In the genomic region with DNA sequence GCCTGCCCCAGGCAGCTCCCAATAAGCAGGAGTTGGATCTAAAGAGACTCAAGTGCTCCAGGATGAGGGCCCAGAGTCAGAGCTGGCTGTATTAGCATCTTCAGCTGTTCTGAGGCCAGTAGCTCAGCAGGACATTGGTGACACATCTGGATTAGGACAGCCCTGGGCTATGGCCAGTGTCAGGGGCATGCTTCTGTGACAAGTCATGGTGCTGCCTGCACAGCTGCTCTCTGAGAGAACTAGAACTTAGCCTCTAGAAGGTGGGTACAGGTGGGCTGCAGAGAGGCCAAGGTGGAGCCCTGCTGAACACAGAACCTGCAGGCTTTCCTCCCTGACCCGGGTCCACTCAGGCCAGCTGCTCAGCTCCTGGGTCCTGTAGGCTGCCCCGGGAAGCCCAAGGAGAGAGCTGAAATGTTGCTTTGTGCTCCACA, we compare ENCODE assay signal across 20 cellular contexts.
"Had no signal": no experiment of that assay in that cellular context is flagged by ENCODE, and none has a peak within 500 bp of the region (broad histone marks: within the 10 kb centered on the region; RNA-seq: fewer than 3 reads in every experiment).

No MANE protein-coding gene starts in this region.

- H3K27me3 Mint-ChIP-seq: naive B cell had no signal

- H3K27ac ChIP-seq: coronary artery, esophagus muscularis mucosa, gastroesophageal sphincter, ovary, right atrium auricular region, thoracic aorta, transverse colon, uterus had no signal

- H3K4me3 Mint-ChIP-seq: stimulated activated naive CD8-positive, alpha-beta T cell treated with anti-CD3 and anti-CD28 coated beads, Interleukin-15, Interleukin-2, amounts not matched to agents 100 ng/mL and 50 ng/mL, for 24 hours had no signal

- H3K9me3 ChIP-seq: ovary, right atrium auricular region, thoracic aorta, transverse colon, uterus had no signal

- H3K27ac Mint-ChIP-seq: naive B cell; stimulated activated naive CD8-positive, alpha-beta T cell treated with anti-CD3 and anti-CD28 coated beads, Interleukin-15, Interleukin-2, amounts not matched to agents 100 ng/mL and 50 ng/mL, for 24 hours had no signal

- H3K4me1 Mint-ChIP-seq: naive B cell had no signal

- H3K4me3 ChIP-seq: coronary artery, esophagus muscularis mucosa, gastroesophageal sphincter, lung, ovary, right atrium auricular region, thoracic aorta, transverse colon, uterus had no signal

- DNase-seq: central memory CD4-positive, alpha-beta T cell; effector CD8-positive, alpha-beta T cell; foreskin fibroblast; glutamatergic neuron; left cardiac atrium; left ventricle myocardium superior; mesenchymal stem cell; naive B cell; ovary; small intestine; stimulated activated CD4-positive, alpha-beta T cell treated with anti-CD3 and anti-CD28 coated beads, Interleukin-2, amount 100 ng/mL, for 48 hours; transverse colon; uterus had no signal

- H3K27me3 ChIP-seq: gastroesophageal sphincter, ovary, right atrium auricular region, transverse colon, uterus had no signal

- H3K4me1 ChIP-seq: esophagus muscularis mucosa, gastroesophageal sphincter, uterus had no signal

- H3K36me3 ChIP-seq: esophagus muscularis mucosa, gastroesophageal sphincter, ovary, right atrium auricular region, thoracic aorta, transverse colon, uterus had no signal

- ATAC-seq: gastroesophageal sphincter, left ventricle myocardium superior had no signal

- H3K36me3 Mint-ChIP-seq: naive B cell had no signal
